In genomic region chr19:40609561-40610395, GRCh38 we compare ENCODE assay signal across 8 cellular contexts. TPM values are rescaled to one million over a fixed set of nuclear protein-coding genes. Genes with fewer than 3 reads are reported as not detected.
DNase-seq lines count a peak whose midpoint lies in the region; ATAC-seq and TF ChIP-seq lines count a peak whose summit lies in the region.

No MANE protein-coding gene starts in this region.

- TF ChIP-seq CTCF in DND-41 (IDR thresholded peaks at IDR 0.05; ENCODE audit: borderline replicate concordance, extremely low read depth, low read length, poor library complexity, severe bottlenecking) (no peak), colonic mucosa (IDR thresholded peaks at IDR 0.05) (no peak), liver (IDR thresholded peaks at IDR 0.05; ENCODE audit: low read depth, low read length, missing input control) (no peak)

- H3K9me3 ChIP-seq in DND-41 (ENCODE audit: insufficient read depth, low read length, severe bottlenecking) (no peaks in the 10 kb centered on the region), colonic mucosa (no peaks in the 10 kb centered on the region), liver (ENCODE audit: control insufficient read depth in 4 of 4, low read length in 3 of 4) (no peaks in the 10 kb centered on the region)

- no peaks in the 10 kb centered on the region for H3K79me2 ChIP-seq in DND-41 (ENCODE audit: insufficient read depth, low read length)

- 6% methylated on average over 50 of the region's 50 CpGs for WGBS in liver

- no peaks in the 10 kb centered on the region for H3K36me3 ChIP-seq in DND-41 (ENCODE audit: insufficient read depth, low read length)
- no peaks in the 10 kb centered on the region for H3K36me3 ChIP-seq in colonic mucosa
- H3K36me3 ChIP-seq in liver (ENCODE audit: control insufficient read depth in 4 of 4, insufficient read depth in 3 of 4, low read depth in 1 of 4, low read length in 3 of 4): peaks cover 0 to 1% (median 0%) of the 10 kb centered on the region in 4 donors

- H3K4me3 ChIP-seq in DND-41 (ENCODE audit: low read depth in 1 of 2, low read length in 2 of 2) (no peak overlapping the region; a peak in 1 of 4 replicates), colonic mucosa (peak overlapping the region; percentile 52), liver (ENCODE audit: low read depth in 1 of 3, low read length in 3 of 3) (peak overlapping the region in 2 of 3 donors; percentile 24 to 50)

- peaks cover 12% of the 10 kb centered on the region for H3K27me3 ChIP-seq in DND-41 (ENCODE audit: insufficient read depth, low read length, poor library complexity)
- no peaks in the 10 kb centered on the region for H3K27me3 ChIP-seq in colonic mucosa
- peaks cover 0 to 4% (median 1%) of the 10 kb centered on the region in 4 donors for H3K27me3 ChIP-seq in liver (ENCODE audit: control insufficient read depth in 4 of 4, insufficient read depth in 4 of 4, low read length in 3 of 4)

- peak; percentile 25; the same call in 2 of the 3 replicates for ATAC-seq in DND-41 (ENCODE audit: insufficient read depth, low read depth)
- peak; percentile 41 for ATAC-seq in GM21786 (IDR thresholded peaks at IDR 0.05; ENCODE audit: unreplicated experiment)
- ATAC-seq in HG02870 (IDR thresholded peaks at IDR 0.05; ENCODE audit: unreplicated experiment): no peak

- H3K27ac ChIP-seq in DND-41 (ENCODE audit: low read length) (no peak overlapping the region), colonic mucosa (peak overlapping the region; percentile 88), liver (ENCODE audit: low read depth in 1 of 2, low read length in 2 of 2) (peak overlapping the region; percentile 51 to 58)

- H4K20me1 ChIP-seq in DND-41 (ENCODE audit: insufficient read depth, low read length): peaks cover under 1% of the 10 kb centered on the region; the same call in 1 of the 2 replicates

- no peak for TF ChIP-seq RAD21 in liver (IDR thresholded peaks at IDR 0.05)

- 0 out of 2 replicates have a peak overlapping the region, but pooled peaks have one; percentile 16 for H2AFZ ChIP-seq in DND-41 (ENCODE audit: low read depth, low read length)

- peak overlapping the region; percentile 44; the same call in 1 of the 2 replicates for H3K4me2 ChIP-seq in DND-41 (ENCODE audit: insufficient read depth, low read length)

- intact Hi-C loops in colonic mucosa (cut with DNase I): no loop called here

- H3K9ac ChIP-seq in DND-41 (ENCODE audit: low read depth, low read length) (no peak overlapping the region; the same call in 1 of the 2 replicates), colonic mucosa (ENCODE audit: low read depth in 2 of 2, low read length in 2 of 2) (peak overlapping the region; percentile 74 to 84), liver (ENCODE audit: low read depth in 1 of 2, low read length in 2 of 2) (no peak overlapping the region)

- H3K4me1 ChIP-seq in DND-41 (ENCODE audit: insufficient read depth, low read length) (peaks cover 28% of the 10 kb centered on the region), colonic mucosa (peaks cover 30% of the 10 kb centered on the region), liver (ENCODE audit: control insufficient read depth in 4 of 4, insufficient read depth in 4 of 4, low read length in 3 of 4) (peaks cover 14 to 36% (median 19%) of the 10 kb centered on the region in 4 donors)

- DNase-seq in DND-41: peak; percentile 53
- peak; percentile 56 for DNase-seq in NCI-H1105 (lab: John Stamatoyannopoulos, UW)
- DNase-seq in activated CD4-positive, alpha-beta T cell treated with anti-CD3 and anti-CD28 coated beads for 4 hours: peak; percentile 88 to 92
- DNase-seq in colonic mucosa: peak; percentile 98
- peak; percentile 83 to 95 (median 86) for DNase-seq in stimulated activated CD4-positive, alpha-beta T cell treated with anti-CD3 and anti-CD28 coated beads, TNF-alpha, amount 100 ng/mL, for 24 hours (ENCODE audit: low read depth in 3 of 3)

TF ChIP-seq in liver, 16 proteins besides CTCF, POLR2A, EP300 and RAD21:
- TF ChIP-seq HNF4G (IDR thresholded peaks at IDR 0.05): no peak
- TF ChIP-seq HNF4A (conservative IDR thresholded peaks at IDR 0.05): peak in 1 of 2 donors; percentile 34
- TF ChIP-seq RXRA (IDR thresholded peaks at IDR 0.05): peak; percentile 52 to 73
- no peak for TF ChIP-seq FOXA1 (IDR thresholded peaks at IDR 0.05)
- TF ChIP-seq GABPA (IDR thresholded peaks at IDR 0.05 in 1 of 2, conservative IDR thresholded peaks at IDR 0.05 in 1 of 2): no peak
- TF ChIP-seq SP1 (IDR thresholded peaks at IDR 0.05): peak; percentile 69
- peak in 1 of 2 donors; percentile 42 for TF ChIP-seq EGR1 (IDR thresholded peaks at IDR 0.05; ENCODE audit: low read depth in 2 of 2)
- peak; percentile 80 for TF ChIP-seq NR2F2 (IDR thresholded peaks at IDR 0.05)

RNA-seq across cellular contexts. Expression of gene LTBP4, which starts 8.6 kb away (rescaled TPM):
- total RNA-seq in colonic mucosa (100 to 1,000 TPM; 143 to 231 TPM), liver (10 to 100 TPM; 14.0 to 21.6 TPM)
- 10 to 100 TPM in 1 of 2 donors, 1 to 10 TPM in 1; 9.6 to 28.7 TPM for polyA plus RNA-seq in liver

RNA-seq across cellular contexts. Expression of gene SHKBP1, which starts 33.1 kb away (rescaled TPM):
- total RNA-seq in colonic mucosa (10 to 100 TPM; 53.6 to 87.8 TPM), liver (10 to 100 TPM; 10.1 to 11.0 TPM)
- 10 to 100 TPM; 19.8 to 22.9 TPM for polyA plus RNA-seq in liver

Comparison
In these comparisons a context has a peak if more than half of its experiments do, and no peak if none do; other contexts are left out.
1. H3K4me3 ChIP-seq: peak in colonic mucosa (single experiment) and liver (2 of 3); none in DND-41 (0 of 2).
2. H3K9ac ChIP-seq: peak in colonic mucosa (2 of 2); none in DND-41 (single experiment) and liver (0 of 2).
3. RNA of gene LTBP4, which starts 8.6 kb away (total RNA-seq): 143 to 231 TPM in colonic mucosa; 14.0 to 21.6 TPM in liver; every median in the first group is over 4 times any median in the second.
4. RNA of gene SHKBP1, which starts 33.1 kb away (total RNA-seq): 53.6 to 87.8 TPM in colonic mucosa; 10.1 to 11.0 TPM in liver; every median in the first group is over 4 times any median in the second.
5. Peak in every context shown above with its lines, with median percentiles within 50 percentile points of each other: DNase-seq.